9 cellular contexts compared by ENCODE assay signal in the genomic region with DNA sequence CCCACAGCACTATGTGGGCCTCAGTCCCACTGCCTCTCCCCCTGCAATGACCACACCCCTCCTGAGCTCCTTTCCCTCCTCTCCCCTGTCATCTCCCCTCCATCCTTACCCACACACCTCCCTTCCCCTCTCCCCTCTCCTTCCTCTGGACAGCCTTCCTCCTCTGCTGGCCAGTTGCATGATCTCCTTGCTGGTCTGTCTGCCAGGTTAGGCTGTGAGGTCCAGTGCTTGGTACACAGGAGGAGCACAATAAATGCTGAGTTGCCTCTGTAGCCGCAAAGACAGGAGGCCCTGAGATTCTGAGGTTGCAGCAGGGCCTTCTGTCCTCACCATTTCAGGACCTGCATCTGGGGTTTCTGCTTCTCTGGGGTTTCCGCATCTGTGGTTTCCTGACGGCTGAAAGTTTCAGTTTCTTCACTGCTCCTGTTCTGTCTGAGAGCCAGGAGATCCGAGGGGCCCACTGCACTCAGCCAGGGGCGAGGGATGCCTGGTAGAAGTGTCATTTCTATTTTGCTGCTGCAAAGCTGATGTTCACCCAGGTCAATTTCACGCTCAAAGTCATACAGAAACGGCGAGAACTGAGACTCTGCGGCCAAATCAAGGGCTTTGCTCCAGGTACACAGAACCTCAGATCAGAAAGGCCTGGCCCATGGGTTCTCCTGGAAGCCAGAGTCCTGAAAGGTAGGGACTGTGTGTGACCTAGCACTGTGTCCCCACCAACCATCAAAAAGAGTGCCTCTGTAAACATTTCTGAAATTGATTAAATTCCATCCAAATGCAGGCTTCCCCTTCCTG. TPM values are rescaled to one million over a fixed set of nuclear protein-coding genes. Genes with fewer than 3 reads are reported as not detected.
DNase-seq lines count a peak whose midpoint lies in the region; ATAC-seq and TF ChIP-seq lines count a peak whose summit lies in the region.
"Had no signal": no experiment of that assay in that cellular context is flagged by ENCODE, and none has a peak within 500 bp of the region (broad histone marks: within the 10 kb centered on the region; RNA-seq: fewer than 3 reads in every experiment).

No MANE protein-coding gene starts in this region.

- H3K9me3 ChIP-seq in spleen (no peaks in the 10 kb centered on the region), HAP-1 (no peaks in the 10 kb centered on the region)
- H3K9me3 ChIP-seq: heart left ventricle had no signal

- peak overlapping the region; percentile 65 to 77 for H3K4me3 Mint-ChIP-seq in activated T-cell treated with anti-CD3 and anti-CD28 coated beads, Interleukin-2, amount 50 U/mL, for 72 hours

- peaks cover 30% of the 10 kb centered on the region for H3K4me1 Mint-ChIP-seq in activated T-cell treated with anti-CD3 and anti-CD28 coated beads, Interleukin-2, amount 50 U/mL, for 72 hours (ENCODE audit: low read depth)

- in situ Hi-C loops in HAP-1 (cut with MboI; ENCODE audit: low sequenced_read_pairs), result no loop called here
- in situ Hi-C loops in brain microvascular endothelial cell (cut with HindIII; ENCODE audit: low pct_ligation_motif_present, low sequenced_read_pairs), result no loop called here

- H3K36me3 Mint-ChIP-seq in activated T-cell treated with anti-CD3 and anti-CD28 coated beads, Interleukin-2, amount 50 U/mL, for 72 hours (ENCODE audit: insufficient read depth in 2 of 2), result no peaks in the 10 kb centered on the region

- intact Hi-C loops in spleen (cut with DNase I; ENCODE audit: low total_unique reads), result no loop called here

- H3K27ac ChIP-seq in spleen (peak overlapping the region; percentile 2 to 85 (median 40)), brain microvascular endothelial cell (no peak overlapping the region)

- ATAC-seq in GM19463 (IDR thresholded peaks at IDR 0.05; ENCODE audit: unreplicated experiment), result peak; percentile 89
- ATAC-seq in HG03378 (IDR thresholded peaks at IDR 0.05; ENCODE audit: unreplicated experiment), result peak; percentile 78
- ATAC-seq in activated T-cell treated with anti-CD3 and anti-CD28 coated beads, Interleukin-2, amount 50 U/mL, for 72 hours (replicated peaks in 1 of 2), result peak; percentile 72 to 75

- H3K36me3 ChIP-seq in spleen (no peaks in the 10 kb centered on the region), HAP-1 (replicated peaks) (no peaks in the 10 kb centered on the region), brain microvascular endothelial cell (replicated peaks) (no peaks in the 10 kb centered on the region)
- H3K36me3 ChIP-seq: heart left ventricle had no signal

- no peaks in the 10 kb centered on the region for H3K27me3 Mint-ChIP-seq in activated T-cell treated with anti-CD3 and anti-CD28 coated beads, Interleukin-2, amount 50 U/mL, for 72 hours (ENCODE audit: low read depth)

- H3K27me3 ChIP-seq in spleen (replicated peaks in 1 of 7) (no peaks in the 10 kb centered on the region), HAP-1 (ENCODE audit: low read depth) (no peaks in the 10 kb centered on the region), brain microvascular endothelial cell (replicated peaks) (no peaks in the 10 kb centered on the region)
- H3K27me3 ChIP-seq: heart left ventricle had no signal

- WGBS in spleen, 5 donors, result 24 to 42% (median 32%) methylated on average over 9 of the region's 9 CpGs

- DNase-seq in activated T-cell treated with anti-CD3 and anti-CD28 coated beads, Interleukin-2, amount 50 U/mL, for 72 hours, result peak; percentile 35 to 42
- DNase-seq in spleen, result no peak
- DNase-seq in HAP-1 (ENCODE audit: low spot score in 2 of 2), result no peak
- no peak for DNase-seq in brain microvascular endothelial cell
- DNase-seq in activated gamma-delta T cell treated with Interleukin-2 at 50 U/mL for 16 hours, result no peak

- TF ChIP-seq POLR2A in spleen (IDR thresholded peaks at IDR 0.05), result no peak

- no peaks in the 10 kb centered on the region for H3K9me3 Mint-ChIP-seq in activated T-cell treated with anti-CD3 and anti-CD28 coated beads, Interleukin-2, amount 50 U/mL, for 72 hours

- H3K4me1 ChIP-seq in spleen, result peaks cover 15 to 58% (median 33%) of the 10 kb centered on the region in 6 donors
- peaks cover 41% of the 10 kb centered on the region for H3K4me1 ChIP-seq in HAP-1

- peak overlapping the region; percentile 87 for H3K27ac Mint-ChIP-seq in activated T-cell treated with anti-CD3 and anti-CD28 coated beads, Interleukin-2, amount 50 U/mL, for 72 hours

- peak overlapping the region in 1 of 8 donors; percentile 18 for H3K4me3 ChIP-seq in spleen
- H3K4me3 ChIP-seq in HAP-1, result no peak overlapping the region
- H3K4me3 ChIP-seq in brain microvascular endothelial cell (ENCODE audit: low read depth, low read length), result no peak overlapping the region
- H3K4me3 ChIP-seq: heart left ventricle had no signal

- TF ChIP-seq CTCF in spleen (IDR thresholded peaks at IDR 0.05 in 8 of 11, conservative IDR thresholded peaks at IDR 0.05 in 3 of 11), result no peak
- TF ChIP-seq CTCF in brain microvascular endothelial cell (IDR thresholded peaks at IDR 0.05; ENCODE audit: low read depth, low read length, missing control alignments), result no peak

RNA-seq across cellular contexts. Expression of a gene that starts 4.6 kb away (rescaled TPM):
- total RNA-seq in activated T-cell treated with anti-CD3 and anti-CD28 coated beads, Interleukin-2, amount 50 U/mL, for 72 hours, result not detected
- 1 to 10 TPM in 3 of 7 donors, under 1 TPM in 4; 0.42 to 2.6 (median 0.94) TPM for total RNA-seq in spleen
- 1 to 10 TPM in 2 of 3 donors, under 1 TPM in 1; 0.46 to 2.3 (median 1.9) TPM for polyA plus RNA-seq in spleen
- total RNA-seq: SK-MEL-5 had no signal
- polyA plus RNA-seq: heart left ventricle had no signal

Comparison
In these comparisons a context has a peak if more than half of its experiments do, and no peak if none do; other contexts are left out.
1. DNase-seq: peak in activated T-cell treated with anti-CD3 and anti-CD28 coated beads, Interleukin-2, amount 50 U/mL, for 72 hours (2 of 2); none in spleen (single experiment), HAP-1 (0 of 2), brain microvascular endothelial cell (single experiment) and activated gamma-delta T cell treated with Interleukin-2 at 50 U/mL for 16 hours (single experiment).
2. Peak in every context shown above with its lines, with median percentiles within 50 percentile points of each other: ATAC-seq.